ENCODE assay signal across 19 cellular contexts in genomic region chr3:186320862-186321568, GRCh38. TPM values are rescaled to one million over a fixed set of nuclear protein-coding genes. Genes with fewer than 3 reads are reported as not detected.
DNase-seq lines count a peak whose midpoint lies in the region; ATAC-seq, FAIRE-seq and TF ChIP-seq lines count a peak whose summit lies in the region.
"Had no signal": no experiment of that assay in that cellular context is flagged by ENCODE, and none has a peak within 500 bp of the region (broad histone marks: within the 10 kb centered on the region; RNA-seq: fewer than 3 reads in every experiment).

No MANE protein-coding gene starts in this region.

- no peak overlapping the region for H3K4me2 ChIP-seq in GM12878 (ENCODE audit: control insufficient read depth, insufficient read depth)
- H3K4me2 ChIP-seq: neural progenitor cell had no signal

- H3K36me3 Mint-ChIP-seq in MCF 10A (ENCODE audit: insufficient read depth, unreplicated experiment) = no peaks in the 10 kb centered on the region
- no peaks in the 10 kb centered on the region for H3K36me3 Mint-ChIP-seq in stimulated activated effector memory CD8-positive, alpha-beta T cell treated with anti-CD3 and anti-CD28 coated beads, Interleukin-12 subunit alpha, Interleukin-12 subunit beta, amount 100 ng/mL, for 72 hours
- H3K36me3 Mint-ChIP-seq in natural killer cell treated with Interleukin-12 subunit alpha and Interleukin-12 subunit beta and Interleukin-15 and Interleukin-18, amount 100 ng/mL, for 72 hours = no peaks in the 10 kb centered on the region
- H3K36me3 Mint-ChIP-seq: neural progenitor cell had no signal

- CTCF ChIA-PET in MCF 10A (lab: Yijun Ruan, JAX) = no interaction called here
- CTCF ChIA-PET in GM12878 (lab: Yijun Ruan, JAX) = interaction anchor here (0.6 kb wide), 1 partner anchor 60 kb away, joined by 3 read pairs; no protein-coding TSS in a partner anchor

- BruUV-seq in MCF 10A (replicated peaks; lab: Mats Ljungman, UMichigan) (no TSS peak), GM12878 (replicated peaks; lab: Mats Ljungman, UMichigan) (no TSS peak)

- no peak overlapping the region for H3K4me3 ChIP-seq in breast epithelium
- H3K4me3 ChIP-seq in GM12878 = no peak overlapping the region
- H3K4me3 ChIP-seq: cardiac muscle cell, neural progenitor cell, thyroid gland had no signal

- H3K4me1 ChIP-seq in breast epithelium (no peaks in the 10 kb centered on the region), GM12878 (ENCODE audit: control insufficient read depth, insufficient read depth, low read length) (no peaks in the 10 kb centered on the region)
- H3K4me1 ChIP-seq: neural progenitor cell had no signal

- POLR2A ChIA-PET in MCF 10A (lab: Yijun Ruan, JAX) = no interaction called here
- POLR2A ChIA-PET in GM12878 (lab: Charles Lee) = interaction anchor here (0.5 kb wide), 1 partner anchor 253 kb away, joined by 3 read pairs; no protein-coding TSS in a partner anchor

- no peak for FAIRE-seq in GM12878 (lab: Jason Lieb, UNC)

- TF ChIP-seq RAD21 in GM12878 (IDR thresholded peaks at IDR 0.05; ENCODE audit: insufficient read depth, low read depth, low read length) = no peak

- no peak overlapping the region for H3K9ac ChIP-seq in GM12878 (ENCODE audit: control insufficient read depth, insufficient read depth, low read length)
- H3K9ac ChIP-seq: neural progenitor cell had no signal

- 29% methylated on average over 4 of the region's 4 CpGs for WGBS in GM12878 (ENCODE audit: insufficient coverage, insufficient replicate concordance, low lambda C conversion rate, missing lambda C conversion rate)

- no peak for TF ChIP-seq EP300 in GM12878 (IDR thresholded peaks at IDR 0.05; ENCODE audit: borderline replicate concordance in 1 of 2, control insufficient read depth in 1 of 2, low read depth in 2 of 2, low read length in 2 of 2)

- TF ChIP-seq POLR2A in breast epithelium (IDR thresholded peaks at IDR 0.05) (no peak), GM12878 (IDR thresholded peaks at IDR 0.05; ENCODE audit: low read depth, low read length) (no peak)

- in situ Hi-C loops in GM12878 (cut with MboI) = no loop called here
- in situ Hi-C loops in KBM-7 (cut with MboI; ENCODE audit: low pct_unique_long_range_greater_than_20kb, low sequenced_read_pairs) = no loop called here

- peak; percentile 57 for ATAC-seq in GM12878
- peak; percentile 32 for ATAC-seq in stimulated activated effector memory CD8-positive, alpha-beta T cell treated with anti-CD3 and anti-CD28 coated beads, Interleukin-12 subunit alpha, Interleukin-12 subunit beta, amount 100 ng/mL, for 72 hours
- no peak for ATAC-seq in natural killer cell treated with Interleukin-12 subunit alpha and Interleukin-12 subunit beta and Interleukin-15 and Interleukin-18, amount 100 ng/mL, for 72 hours
- ATAC-seq: activated CD4-positive, CD25-positive, alpha-beta regulatory T cell treated with anti-CD3 and anti-CD28 coated beads, Interleukin-2, amount 50 U/mL, for 24 hours; T-helper 17 cell had no signal

- intact Hi-C loops in MCF 10A (cut with micrococcal nuclease) (no loop called here), breast epithelium (cut with DNase I; ENCODE audit: low total_unique reads) (loop anchor here (5.0 kb wide), 1 partner anchor 584 kb away; no protein-coding TSS in a partner anchor), GM12878 (cut with micrococcal nuclease; ENCODE audit: unreplicated experiment) (no loop called here)

- DNase-seq in MCF 10A (ENCODE audit: unreplicated experiment) = peak; percentile 46
- no peak for DNase-seq in breast epithelium (ENCODE audit: low spot score in 2 of 2)
- peak; percentile 8 for DNase-seq in NCI-H1092 treated with DMSO at 0.1 percent for 48 hours (lab: John Stamatoyannopoulos, UW)
- DNase-seq in GM12878 (ENCODE audit: low read depth, low spot score) = no peak
- no peak for DNase-seq in stimulated activated effector memory CD8-positive, alpha-beta T cell treated with anti-CD3 and anti-CD28 coated beads, Interleukin-12 subunit alpha, Interleukin-12 subunit beta, amount 100 ng/mL, for 72 hours (ENCODE audit: low spot score in 2 of 2)
- DNase-seq in natural killer cell treated with Interleukin-12 subunit alpha and Interleukin-12 subunit beta and Interleukin-15 and Interleukin-18, amount 100 ng/mL, for 72 hours (ENCODE audit: low spot score) = no peak
- no peak for DNase-seq in NCI-H2196 (lab: John Stamatoyannopoulos, UW; ENCODE audit: unreplicated experiment)
- DNase-seq in KBM-7 = no peak
- DNase-seq: ACHN; activated naive CD4-positive, alpha-beta T cell treated with anti-CD3 and anti-CD28 coated beads, Interleukin-2, amount 50 U/mL, for 16 hours; effector CD8-positive, alpha-beta T cell; NCI-H146; NCI-H774; stimulated activated CD4-positive, alpha-beta T cell treated with anti-CD3 and anti-CD28 coated beads, Interleukin-2, amount 100 ng/mL, for 24 hours; T-helper 17 cell; thyroid gland had no signal

- H3K9me3 Mint-ChIP-seq in MCF 10A (ENCODE audit: unreplicated experiment) = no peaks in the 10 kb centered on the region
- H3K9me3 Mint-ChIP-seq in stimulated activated effector memory CD8-positive, alpha-beta T cell treated with anti-CD3 and anti-CD28 coated beads, Interleukin-12 subunit alpha, Interleukin-12 subunit beta, amount 100 ng/mL, for 72 hours = no peaks in the 10 kb centered on the region
- H3K9me3 Mint-ChIP-seq in natural killer cell treated with Interleukin-12 subunit alpha and Interleukin-12 subunit beta and Interleukin-15 and Interleukin-18, amount 100 ng/mL, for 72 hours = no peaks in the 10 kb centered on the region
- H3K9me3 Mint-ChIP-seq: neural progenitor cell had no signal

- no peaks in the 10 kb centered on the region for H3K27me3 ChIP-seq in breast epithelium
- H3K27me3 ChIP-seq in GM12878 (replicated peaks in 1 of 2; ENCODE audit: control insufficient read depth in 2 of 2, insufficient read depth in 2 of 2, low read length in 1 of 2) = no peaks in the 10 kb centered on the region
- H3K27me3 ChIP-seq: cardiac muscle cell, neural progenitor cell, thyroid gland had no signal

- no peaks in the 10 kb centered on the region for H4K20me1 ChIP-seq in GM12878 (ENCODE audit: control insufficient read depth, insufficient read depth)

- H3K79me2 ChIP-seq in GM12878 (ENCODE audit: control insufficient read depth, insufficient read depth, low read length) = no peaks in the 10 kb centered on the region

- peaks cover 9% of the 10 kb centered on the region for H3K4me1 Mint-ChIP-seq in MCF 10A (ENCODE audit: insufficient read depth, unreplicated experiment)
- H3K4me1 Mint-ChIP-seq in stimulated activated effector memory CD8-positive, alpha-beta T cell treated with anti-CD3 and anti-CD28 coated beads, Interleukin-12 subunit alpha, Interleukin-12 subunit beta, amount 100 ng/mL, for 72 hours = no peaks in the 10 kb centered on the region
- H3K4me1 Mint-ChIP-seq in natural killer cell treated with Interleukin-12 subunit alpha and Interleukin-12 subunit beta and Interleukin-15 and Interleukin-18, amount 100 ng/mL, for 72 hours (ENCODE audit: low read depth in 2 of 2) = no peaks in the 10 kb centered on the region
- H3K4me1 Mint-ChIP-seq: neural progenitor cell, T-helper 17 cell had no signal

- H3K36me3 ChIP-seq in breast epithelium (no peaks in the 10 kb centered on the region), GM12878 (ENCODE audit: control insufficient read depth in 2 of 2, insufficient read depth in 2 of 2, low read length in 1 of 2) (no peaks in the 10 kb centered on the region)
- H3K36me3 ChIP-seq: cardiac muscle cell, neural progenitor cell had no signal

- peaks cover 18% of the 10 kb centered on the region for H3K27me3 Mint-ChIP-seq in MCF 10A (ENCODE audit: insufficient read depth, unreplicated experiment)
- peaks cover 6 to 13% of the 10 kb centered on the region in 2 donors for H3K27me3 Mint-ChIP-seq in natural killer cell treated with Interleukin-12 subunit alpha and Interleukin-12 subunit beta and Interleukin-15 and Interleukin-18, amount 100 ng/mL, for 72 hours

- H2AFZ ChIP-seq in GM12878 (ENCODE audit: control insufficient read depth, low read depth, low read length) = no peak overlapping the region
- H2AFZ ChIP-seq: neural progenitor cell had no signal

- SMC1A ChIA-PET in GM12878 (lab: Charles Lee; ENCODE audit: uncharacterized antibody, unreplicated experiment) = no interaction called here

- H3K9me3 ChIP-seq in breast epithelium (no peaks in the 10 kb centered on the region), GM12878 (replicated peaks; ENCODE audit: control insufficient read depth, insufficient read depth, low read length) (no peaks in the 10 kb centered on the region)
- H3K9me3 ChIP-seq: thyroid gland had no signal

- H3K27ac Mint-ChIP-seq in MCF 10A (ENCODE audit: low read depth, unreplicated experiment) = no peak overlapping the region
- H3K27ac Mint-ChIP-seq in stimulated activated effector memory CD8-positive, alpha-beta T cell treated with anti-CD3 and anti-CD28 coated beads, Interleukin-12 subunit alpha, Interleukin-12 subunit beta, amount 100 ng/mL, for 72 hours = no peak overlapping the region
- H3K27ac Mint-ChIP-seq in natural killer cell treated with Interleukin-12 subunit alpha and Interleukin-12 subunit beta and Interleukin-15 and Interleukin-18, amount 100 ng/mL, for 72 hours = no peak overlapping the region
- H3K27ac Mint-ChIP-seq: T-helper 17 cell had no signal

- RAD21 ChIA-PET in GM12878 (lab: Charles Lee; ENCODE audit: unreplicated experiment) = no interaction called here

- H3K4me3 Mint-ChIP-seq in MCF 10A (ENCODE audit: unreplicated experiment) = no peak overlapping the region
- H3K4me3 Mint-ChIP-seq in stimulated activated effector memory CD8-positive, alpha-beta T cell treated with anti-CD3 and anti-CD28 coated beads, Interleukin-12 subunit alpha, Interleukin-12 subunit beta, amount 100 ng/mL, for 72 hours = no peak overlapping the region
- no peak overlapping the region for H3K4me3 Mint-ChIP-seq in natural killer cell treated with Interleukin-12 subunit alpha and Interleukin-12 subunit beta and Interleukin-15 and Interleukin-18, amount 100 ng/mL, for 72 hours
- H3K4me3 Mint-ChIP-seq: neural progenitor cell, T-helper 17 cell had no signal

- H3K27ac ChIP-seq in breast epithelium (no peak overlapping the region), GM12878 (ENCODE audit: control insufficient read depth, insufficient read depth) (no peak overlapping the region)
- H3K27ac ChIP-seq: cardiac muscle cell, neural progenitor cell, thyroid gland had no signal

- no peak for TF ChIP-seq CTCF in MCF 10A (IDR thresholded peaks at IDR 0.05; ENCODE audit: unreplicated experiment)
- no peak for TF ChIP-seq CTCF in breast epithelium (IDR thresholded peaks at IDR 0.05)
- TF ChIP-seq CTCF in GM12878 (IDR thresholded peaks at IDR 0.05 in 2 of 3, conservative IDR thresholded peaks at IDR 0.05 in 1 of 3; ENCODE audit: control insufficient read depth in 2 of 3, extremely low read depth in 1 of 3, insufficient read depth in 1 of 3, low read depth in 3 of 3, low read length in 3 of 3) = no peak

RNA-seq across cellular contexts. Expression of gene DGKG, which starts 41.0 kb away (rescaled TPM):
- not detected in 2 replicates for total RNA-seq in MCF 10A (2022)
- total RNA-seq in breast epithelium = 1 to 10 TPM in 2 of 3 donors, under 1 TPM in 1; 0.59 to 2.3 (median 2.1) TPM
- 0.27 and 0.42 TPM in 2 replicates for total RNA-seq in GM12878 (2013; cell fraction: nucleolus; rRNA removed)
- total RNA-seq in GM12878 (2014; rRNA removed) = 5.8 and 6.2 TPM in 2 replicates
- 5.3 and 5.9 TPM in 2 replicates for total RNA-seq in GM12878 (2014; rRNA removed; fragmentation: Illumina TruSeq; extraction: Trizol)
- total RNA-seq in GM12878 (2021) = 4.7 and 6.6 TPM in 2 replicates
- polyA plus RNA-seq in GM12878 (2011; ENCODE audit: low read depth) = 0.60 TPM
- polyA plus RNA-seq in GM12878 (2011; rRNA removed) = 0.29 and 0.39 TPM in 2 replicates
- polyA plus RNA-seq in GM12878 (2011; cell fraction: cytosol; rRNA removed) = 0.18 and 0.22 TPM in 2 replicates
- polyA plus RNA-seq in GM12878 (2011; cell fraction: nucleus; rRNA removed) = 0.28 and 0.58 TPM in 2 replicates
- polyA plus RNA-seq in GM12878 (2012) = 1.5 TPM in 2 replicates
- 3.3 and 5.2 TPM in 2 replicates for polyA plus RNA-seq in GM12878 (2014; fragmentation: Illumina TruSeq; extraction: Trizol)
- 1 to 10 TPM; 2.4 to 3.2 TPM for polyA plus RNA-seq in GM12878 (2014; fragmentation: Nextera tagmentation; extraction: Ambion mirVana)
- polyA plus RNA-seq in GM12878 (2014; rRNA removed) = 3.5 and 6.1 TPM in 2 replicates
- polyA plus RNA-seq in GM12878 (2016; fragmentation: Nextera tagmentation; extraction: Ambion mirVana) = 1 to 10 TPM; 4.5 to 4.8 TPM
- 0.15 and 3.7 TPM in 2 replicates for polyA minus RNA-seq in GM12878 (2011; rRNA and poly(A)+ RNA removed)
- 0.94 TPM in 1 of 2 replicates, not detected in the other for polyA minus RNA-seq in GM12878 (2011; cell fraction: cytosol; rRNA and poly(A)+ RNA removed)
- 0.38 and 0.60 TPM in 2 replicates for polyA minus RNA-seq in GM12878 (2011; cell fraction: nucleus; rRNA and poly(A)+ RNA removed)
- 1 to 10 TPM; 6.2 to 7.5 TPM for total RNA-seq in natural killer cell treated with Interleukin-12 subunit alpha and Interleukin-12 subunit beta and Interleukin-15 and Interleukin-18, amount 100 ng/mL, for 72 hours
- polyA plus RNA-seq: cardiac muscle cell had no signal

Comparison
In these comparisons a context has a peak if more than half of its experiments do, and no peak if none do; other contexts are left out.
1. DNase-seq: peak in MCF 10A (single experiment) and NCI-H1092 treated with DMSO at 0.1 percent for 48 hours (single experiment); none in breast epithelium (0 of 2), GM12878 (single experiment), stimulated activated effector memory CD8-positive, alpha-beta T cell treated with anti-CD3 and anti-CD28 coated beads, Interleukin-12 subunit alpha, Interleukin-12 subunit beta, amount 100 ng/mL, for 72 hours (0 of 2), natural killer cell treated with Interleukin-12 subunit alpha and Interleukin-12 subunit beta and Interleukin-15 and Interleukin-18, amount 100 ng/mL, for 72 hours (single experiment), NCI-H2196 (single experiment) and KBM-7 (single experiment).
2. ATAC-seq: peak in GM12878 (single experiment) and stimulated activated effector memory CD8-positive, alpha-beta T cell treated with anti-CD3 and anti-CD28 coated beads, Interleukin-12 subunit alpha, Interleukin-12 subunit beta, amount 100 ng/mL, for 72 hours (single experiment); none in natural killer cell treated with Interleukin-12 subunit alpha and Interleukin-12 subunit beta and Interleukin-15 and Interleukin-18, amount 100 ng/mL, for 72 hours (0 of 2).